8 cellular contexts compared by ENCODE assay signal in genomic region chr5:57298295-57298984, GRCh38.
DNase-seq lines count a peak whose midpoint lies in the region; ATAC-seq, FAIRE-seq and TF ChIP-seq lines count a peak whose summit lies in the region.

No MANE protein-coding gene starts in this region.

- H3K36me3 ChIP-seq in body of pancreas (replicated peaks in 1 of 2; ENCODE audit: insufficient read depth in 1 of 2, low read depth in 2 of 2), result no peaks in the 10 kb centered on the region

- peak; percentile 52 for DNase-seq in GM10266 (ENCODE audit: extremely low spot score)
- DNase-seq in NCI-H2081 treated with DMSO at 0.1 percent for 48 hours (lab: John Stamatoyannopoulos, UW), result peak; percentile 25
- peak; percentile 90 to 93 (median 92) for DNase-seq in body of pancreas
- DNase-seq in iPS-NIHi11 (ENCODE audit: low spot score), result peak; percentile 67
- DNase-seq in smooth muscle cell of the brain vasculature (ENCODE audit: low read depth, low spot score), result peak; percentile 70

- intact Hi-C loops in body of pancreas (cut with DNase I), result no loop called here

- peaks cover 10% of the 10 kb centered on the region for H3K4me1 ChIP-seq in body of pancreas

- peak overlapping the region in 3 of 4 donors; percentile 15 to 55 (median 37) for H3K27ac ChIP-seq in body of pancreas

- no peaks in the 10 kb centered on the region for H3K27me3 ChIP-seq in body of pancreas

- 16 to 17% methylated on average over 6 of the region's 6 CpGs for WGBS in body of pancreas, 2 donors

- TF ChIP-seq CTCF in GM10266 (IDR thresholded peaks at IDR 0.05; ENCODE audit: control insufficient read depth, insufficient read depth, low read depth, missing control alignments), result peak; percentile 68
- peak; percentile 79 to 92 (median 85) for TF ChIP-seq CTCF in body of pancreas (IDR thresholded peaks at IDR 0.05)

- no peak for TF ChIP-seq POLR2A in body of pancreas (IDR thresholded peaks at IDR 0.05)

- ATAC-seq in HG02763 (IDR thresholded peaks at IDR 0.05; ENCODE audit: unreplicated experiment) (peak; percentile 71), body of pancreas (peak; percentile 93), GM18909 (IDR thresholded peaks at IDR 0.05; ENCODE audit: poor library complexity, unreplicated experiment) (no peak)

- H3K9me3 ChIP-seq in body of pancreas, result no peaks in the 10 kb centered on the region

- FAIRE-seq in TTC549 (lab: Jason Lieb, UNC), result peak; percentile 41

- no peak overlapping the region for H3K4me3 ChIP-seq in body of pancreas

Comparison
In these comparisons a context has a peak if more than half of its experiments do, and no peak if none do; other contexts are left out.
1. DNase-seq: peak in every context shown above with its lines; median percentile 92 in body of pancreas; 70 in smooth muscle cell of the brain vasculature; 67 in iPS-NIHi11; 52 in GM10266; 25 in NCI-H2081 treated with DMSO at 0.1 percent for 48 hours.